8 cellular contexts compared by ENCODE assay signal in the genomic region with DNA sequence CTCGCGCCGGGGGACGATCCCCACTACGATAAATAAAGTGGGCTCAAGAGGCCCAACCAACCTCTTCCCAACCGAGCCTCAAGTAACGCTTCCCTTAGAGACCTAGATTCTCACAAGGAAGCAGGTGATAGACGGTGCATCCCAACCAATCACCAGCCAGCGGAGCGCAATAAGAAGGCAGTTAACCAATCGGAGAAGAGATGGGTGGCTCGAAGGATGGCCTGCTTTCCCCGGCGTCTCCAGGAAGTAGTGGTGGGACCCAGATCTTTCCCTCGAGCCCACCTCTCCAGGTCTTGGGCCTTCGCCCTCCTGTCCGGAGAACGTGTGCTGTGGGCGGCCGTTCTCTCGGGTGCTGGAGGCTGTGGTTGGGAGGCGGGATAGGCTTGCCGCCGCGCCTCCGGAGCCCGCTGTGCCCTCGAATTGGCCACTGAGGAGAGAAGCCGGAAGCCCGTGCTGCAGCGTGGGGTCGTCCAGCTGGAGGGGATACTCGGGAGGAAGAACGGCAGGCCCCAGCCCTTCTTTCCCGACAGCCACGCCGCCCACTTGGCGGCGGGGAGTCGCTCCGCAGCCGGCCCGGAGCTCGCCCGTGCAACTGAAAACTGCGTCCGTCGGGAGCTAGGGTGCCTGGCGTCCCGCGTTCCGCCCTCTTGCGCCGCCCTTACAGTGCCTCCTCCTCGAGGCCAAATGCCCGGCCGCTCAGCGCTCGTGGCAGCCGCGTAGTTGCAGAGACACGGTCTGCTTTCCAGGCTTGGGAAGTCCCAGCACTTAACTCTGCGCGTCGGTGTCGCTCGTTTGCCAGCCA. TPM values are rescaled to one million over a fixed set of nuclear protein-coding genes. Genes with fewer than 3 reads are reported as not detected.
DNase-seq lines count a peak whose midpoint lies in the region; TF ChIP-seq lines count a peak whose summit lies in the region.

A gene (minus strand): TSS at position 594 of the 802 bp plus-strand sequence. CDS start 2,665 bp downstream, outside the sequence.

- no peak within 1 kb of the TSS; the same call in 1 of the 2 replicates for H3K4ac ChIP-seq in H9 (ENCODE audit: low read depth, low read length)

- peaks cover 17% of the 10 kb centered on the region for H3K36me3 ChIP-seq in ES-I3 (ENCODE audit: insufficient read depth, low read length)
- H3K36me3 ChIP-seq in MG63 = peaks cover 40% of the 10 kb centered on the region

- H2BK120ac ChIP-seq in H9 (ENCODE audit: low read depth, low read length, poor library complexity, severe bottlenecking) = no peak within 1 kb of the TSS

- H3K27me3 ChIP-seq in H9 (ENCODE audit: insufficient read depth, low read length) (no peaks in the 10 kb centered on the region; the same call in 1 of the 2 replicates), MG63 (no peaks in the 10 kb centered on the region)

- peaks cover 6% of the 10 kb centered on the region; the same call in 1 of the 2 replicates for H3K4me1 ChIP-seq in ES-I3 (ENCODE audit: insufficient read depth, low read length)
- no peaks in the 10 kb centered on the region for H3K4me1 ChIP-seq in H9 (ENCODE audit: insufficient read depth, low read length)

- H3K9me3 Mint-ChIP-seq in H9 (no peaks in the 10 kb centered on the region; a peak in 1 of 5 replicates), nephron (no peaks in the 10 kb centered on the region)
- H3K9me3 Mint-ChIP-seq in stimulated activated naive CD8-positive, alpha-beta T cell treated with anti-CD3 and anti-CD28 coated beads, Interleukin-15, Interleukin-2, amounts not matched to agents 100 ng/mL and 50 ng/mL, for 24 hours = no peaks in the 10 kb centered on the region

- H3K4me2 ChIP-seq in H9 (ENCODE audit: insufficient read depth, insufficient read length, low read length) = peak within 1 kb of the TSS; percentile 76

- peak within 1 kb of the TSS; percentile 82 for H3K4me3 ChIP-seq in MG63
- H3K4me3 ChIP-seq in fibroblast of the aortic adventitia (ENCODE audit: low read depth, low read length) = peak within 1 kb of the TSS; percentile 89

- peaks cover 8% of the 10 kb centered on the region for H3K27me3 Mint-ChIP-seq in H9 (ENCODE audit: low read depth)
- no peaks in the 10 kb centered on the region for H3K27me3 Mint-ChIP-seq in nephron (ENCODE audit: low read depth)
- peaks cover 4% of the 10 kb centered on the region for H3K27me3 Mint-ChIP-seq in stimulated activated naive CD8-positive, alpha-beta T cell treated with anti-CD3 and anti-CD28 coated beads, Interleukin-15, Interleukin-2, amounts not matched to agents 100 ng/mL and 50 ng/mL, for 24 hours

- no peak within 1 kb of the TSS for H3K56ac ChIP-seq in H9 (ENCODE audit: insufficient read length, low read depth, low read length)

- H2BK12ac ChIP-seq in H9 (ENCODE audit: insufficient read length, low read depth, low read length) = no peak within 1 kb of the TSS

- no peak within 1 kb of the TSS for H4K8ac ChIP-seq in H9 (replicated peaks; ENCODE audit: insufficient read length, low read depth, low read length)

- H2AK5ac ChIP-seq in H9 (ENCODE audit: insufficient read length, low read length) = no peak within 1 kb of the TSS

- H3K27ac Mint-ChIP-seq in H9 (peak within 1 kb of the TSS; percentile 98 to 99 (median 99)), nephron (peak within 1 kb of the TSS; percentile 95 to 98 (median 98))
- peak within 1 kb of the TSS; percentile 99 for H3K27ac Mint-ChIP-seq in stimulated activated naive CD8-positive, alpha-beta T cell treated with anti-CD3 and anti-CD28 coated beads, Interleukin-15, Interleukin-2, amounts not matched to agents 100 ng/mL and 50 ng/mL, for 24 hours

- peak; percentile 97 for DNase-seq in H9
- peak; percentile 96 for DNase-seq in MG63
- peak; percentile 92 for DNase-seq in SHP77 treated with DMSO at 0.1 percent for 48 hours (lab: John Stamatoyannopoulos, UW)
- DNase-seq in activated effector memory CD4-positive, alpha-beta T cell treated with anti-CD3 and anti-CD28 coated beads, Interleukin-2, amount 50 U/mL, for 16 hours = peak; percentile 94
- peak; percentile 100 for DNase-seq in fibroblast of the aortic adventitia (ENCODE audit: low read depth)

- peak within 1 kb of the TSS; percentile 81 for H3K18ac ChIP-seq in H9 (ENCODE audit: insufficient read length, low read depth, low read length)

- no peak within 1 kb of the TSS for H4K5ac ChIP-seq in H9 (ENCODE audit: insufficient read length, low read depth, low read length)

- TF ChIP-seq CTCF in H9 (conservative IDR thresholded peaks at IDR 0.05) (no peak), fibroblast of the aortic adventitia (IDR thresholded peaks at IDR 0.05; ENCODE audit: insufficient read depth, low read length) (no peak), nephron (IDR thresholded peaks at IDR 0.05; ENCODE audit: unreplicated experiment in 3 of 3) (no peak)

- H2AFZ ChIP-seq in H9 (ENCODE audit: low read length) = no peak within 1 kb of the TSS

- peaks cover 10 to 28% (median 26%) of the 10 kb centered on the region in 3 experiments; a peak in 6 of 7 replicates for H3K36me3 Mint-ChIP-seq in H9 (ENCODE audit: insufficient read depth in 1 of 3, low read depth in 3 of 3)
- H3K36me3 Mint-ChIP-seq in nephron (ENCODE audit: low read depth) = peaks cover 29% of the 10 kb centered on the region
- H3K36me3 Mint-ChIP-seq in stimulated activated naive CD8-positive, alpha-beta T cell treated with anti-CD3 and anti-CD28 coated beads, Interleukin-15, Interleukin-2, amounts not matched to agents 100 ng/mL and 50 ng/mL, for 24 hours (ENCODE audit: low read depth) = peaks cover 30% of the 10 kb centered on the region

- H2BK5ac ChIP-seq in H9 (ENCODE audit: insufficient read length, low read length) = no peak within 1 kb of the TSS

- peak within 1 kb of the TSS; percentile 94 to 97 for H3K4me3 Mint-ChIP-seq in H9
- H3K4me3 Mint-ChIP-seq in nephron = peak within 1 kb of the TSS; percentile 94 to 97 (median 95)
- peak within 1 kb of the TSS; percentile 100 for H3K4me3 Mint-ChIP-seq in stimulated activated naive CD8-positive, alpha-beta T cell treated with anti-CD3 and anti-CD28 coated beads, Interleukin-15, Interleukin-2, amounts not matched to agents 100 ng/mL and 50 ng/mL, for 24 hours

- no CpG with 5 or more reads among the region's 67 CpGs for WGBS in H9 (ENCODE audit: extremely low coverage, insufficient read length, low lambda C conversion rate)

- H2BK15ac ChIP-seq in H9 (ENCODE audit: low read depth, low read length) = no peak within 1 kb of the TSS

- H3K79me1 ChIP-seq in H9 (ENCODE audit: insufficient read depth, low read depth, low read length, poor library complexity, severe bottlenecking) = no peaks in the 10 kb centered on the region

- H3K9ac ChIP-seq in ES-I3 (ENCODE audit: low read depth, low read length) (peak within 1 kb of the TSS; percentile 71), H9 (ENCODE audit: extremely low read depth, insufficient read length, low read length) (peak within 1 kb of the TSS; percentile 71)

- H4K91ac ChIP-seq in H9 (ENCODE audit: insufficient read length, low read depth, low read length) = no peak within 1 kb of the TSS

- H3K23me2 ChIP-seq in H9 (ENCODE audit: insufficient read length, low read depth, low read length, poor library complexity, severe bottlenecking) = peaks cover 8% of the 10 kb centered on the region

- peak within 1 kb of the TSS; percentile 83 for H3K14ac ChIP-seq in H9 (ENCODE audit: insufficient read depth, low read length)

- peaks cover 9 to 12% of the 10 kb centered on the region in 2 experiments for H3K4me1 Mint-ChIP-seq in H9
- peaks cover 29% of the 10 kb centered on the region for H3K4me1 Mint-ChIP-seq in nephron
- peaks cover 39% of the 10 kb centered on the region for H3K4me1 Mint-ChIP-seq in stimulated activated naive CD8-positive, alpha-beta T cell treated with anti-CD3 and anti-CD28 coated beads, Interleukin-15, Interleukin-2, amounts not matched to agents 100 ng/mL and 50 ng/mL, for 24 hours (ENCODE audit: low read depth)

- H3K79me2 ChIP-seq in H9 (ENCODE audit: insufficient read depth, low read length) = no peaks in the 10 kb centered on the region

- no peak within 1 kb of the TSS for H3T11ph ChIP-seq in H9 (ENCODE audit: low read length)

- no peaks in the 10 kb centered on the region for H4K20me1 ChIP-seq in H9 (ENCODE audit: control insufficient read depth, insufficient read depth, insufficient read length)

- peak within 1 kb of the TSS; percentile 2 for H3K27ac ChIP-seq in H9 (ENCODE audit: insufficient read length, low read depth, low read length)

- no peak within 1 kb of the TSS for H3K23ac ChIP-seq in H9 (ENCODE audit: insufficient read length, low read depth, low read length)

- H3K9me3 ChIP-seq in ES-I3 (ENCODE audit: control insufficient read depth, insufficient read depth, low read length) = no peaks in the 10 kb centered on the region
- no peaks in the 10 kb centered on the region for H3K9me3 ChIP-seq in H9 (ENCODE audit: control insufficient read depth, low read depth, low read length)
- H3K9me3 ChIP-seq in MG63 = no peaks in the 10 kb centered on the region

- H2BK20ac ChIP-seq in H9 (ENCODE audit: low read depth, low read length, poor library complexity, severe bottlenecking) = no peak within 1 kb of the TSS

RNA-seq across cellular contexts. Expression of the gene that starts here (rescaled TPM):
- total RNA-seq in H9 (2021) (18.3 and 19.5 TPM in 2 replicates), fibroblast of the aortic adventitia (ENCODE audit: low replicate concordance) (24.5 and 39.0 TPM in 2 replicates)
- 24.8 and 28.0 TPM in 2 replicates for total RNA-seq in MG63 (2014; rRNA removed; shearing (Covaris generic); ENCODE audit: low replicate concordance)

Comparison
In these comparisons a context has a peak if more than half of its experiments do, and no peak if none do; other contexts are left out.
1. Peak in every context shown above with its lines: DNase-seq, H3K4me3 ChIP-seq and H3K27ac ChIP-seq.